In the genomic region with DNA sequence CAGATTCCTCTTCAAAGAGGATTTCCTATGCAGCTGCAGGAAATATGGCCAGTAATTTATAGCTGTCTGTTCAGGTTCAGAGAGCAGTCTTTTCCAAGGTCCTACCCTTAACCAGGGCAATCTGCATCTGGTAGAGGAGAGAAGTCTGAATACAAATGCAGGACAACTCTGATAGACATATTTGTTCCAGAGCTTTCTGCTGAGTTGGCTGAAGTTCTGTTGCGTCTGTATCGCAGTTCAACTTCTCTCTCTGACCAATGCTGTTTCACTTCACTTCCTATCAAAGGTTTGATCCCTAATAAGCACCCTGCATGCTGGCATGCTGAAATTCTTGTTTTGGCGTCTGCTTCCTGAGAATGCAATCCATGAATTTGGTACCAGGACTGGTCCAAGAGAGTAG, we compare ENCODE assay signal across 28 cellular contexts.
"Had no signal": no experiment of that assay in that cellular context is flagged by ENCODE, and none has a peak within 500 bp of the region (broad histone marks: within the 10 kb centered on the region; RNA-seq: fewer than 3 reads in every experiment).

No MANE protein-coding gene starts in this region.

- ATAC-seq: activated CD8-positive, alpha-beta T cell treated with anti-CD3 and anti-CD28 coated beads for 36 hours; activated T-cell treated with anti-CD3 and anti-CD28 coated beads, Interleukin-2, amount 50 U/mL, for 4 hours; activated T-helper 17 cell treated with anti-CD3 and anti-CD28 coated beads, Interleukin-2, amount 50 U/mL, for 72 hours; esophagus mucosa; heart left ventricle; WTC11 had no signal

- H3K4me3 ChIP-seq: coronary artery, dorsolateral prefrontal cortex, heart left ventricle had no signal

- H3K36me3 ChIP-seq: brain microvascular endothelial cell, heart left ventricle had no signal

- FAIRE-seq: astrocyte, bronchial epithelial cell, frontal cortex, TTC549 had no signal

- H3K27me3 ChIP-seq: brain microvascular endothelial cell, dorsolateral prefrontal cortex, heart left ventricle had no signal

- DNase-seq: activated CD4-positive, alpha-beta T cell treated with anti-CD3 and anti-CD28 coated beads for 48 hours; activated CD4-positive, alpha-beta T cell treated with anti-CD3 and anti-CD28 coated beads, Interleukin-2, amount 50 U/mL, for 1 hour; activated CD4-positive, alpha-beta T cell treated with anti-CD3 and anti-CD28 coated beads, Interleukin-2, amount 50 U/mL, for 48 hours; activated CD8-positive, alpha-beta memory T cell treated with anti-CD3 and anti-CD28 coated beads for 24 hours; activated CD8-positive, alpha-beta T cell treated with anti-CD3 and anti-CD28 coated beads for 36 hours; activated effector memory CD4-positive, alpha-beta T cell treated with Interleukin-2 at 50 U/mL for 16 hours; activated gamma-delta T cell treated with Interleukin-2 at 50 U/mL for 16 hours; activated naive CD4-positive, alpha-beta T cell treated with anti-CD3 and anti-CD28 coated beads, Interleukin-2, amount 50 U/mL, for 16 hours; activated naive CD4-positive, alpha-beta T cell treated with Interleukin-2 at 50 U/mL for 16 hours; activated T-cell treated with anti-CD3 and anti-CD28 coated beads, Interleukin-2, amount 50 U/mL, for 4 hours; amniotic stem cell; anterior cingulate cortex; brain microvascular endothelial cell; dorsolateral prefrontal cortex; effector memory CD4-positive, alpha-beta T cell; endodermal cell; foreskin fibroblast; heart left ventricle; T-helper 2 cell had no signal

- H3K27ac ChIP-seq: brain microvascular endothelial cell, coronary artery, dorsolateral prefrontal cortex, heart left ventricle, VCaP had no signal

- H3K9me3 ChIP-seq: heart left ventricle had no signal

- H3K4me1 ChIP-seq: heart left ventricle had no signal
